Comparison of ENCODE assay signal across 24 cellular contexts in the genomic region with DNA sequence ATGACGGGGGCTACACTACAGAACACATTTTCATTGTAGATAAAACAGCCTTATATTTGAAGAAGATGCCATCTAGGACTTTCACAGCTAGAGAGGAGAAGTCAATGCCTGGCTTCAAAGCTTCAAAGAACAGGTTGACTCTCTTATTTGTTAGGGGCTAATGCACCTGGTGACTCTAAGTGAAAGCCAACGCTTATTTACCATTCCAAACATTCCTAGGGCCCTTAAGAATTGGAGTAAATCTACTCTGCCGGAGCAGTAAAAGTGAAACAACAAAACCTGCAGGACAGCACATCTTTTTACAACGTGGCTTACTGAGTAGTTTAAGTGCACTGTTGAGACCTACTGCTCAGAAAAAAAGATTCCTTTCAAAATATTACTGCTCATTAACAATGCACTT.
DNase-seq lines count a peak whose midpoint lies in the region; ATAC-seq, FAIRE-seq and TF ChIP-seq lines count a peak whose summit lies in the region.
"Had no signal": no experiment of that assay in that cellular context is flagged by ENCODE, and none has a peak within 500 bp of the region (broad histone marks: within the 10 kb centered on the region; RNA-seq: fewer than 3 reads in every experiment).

No MANE protein-coding gene starts in this region.

- no peak overlapping the region for H3K4me3 ChIP-seq in H1 (ENCODE audit: extremely low read depth in 1 of 4, insufficient read depth in 2 of 4, low read depth in 3 of 4, low read length in 4 of 4)
- H3K4me3 ChIP-seq: BLaER1 treated with 17β-estradiol and CSF1 and Interleukin-3, amounts not matched to agents 10 nM and 100 nM; GM23248 had no signal

- no peak for FAIRE-seq in H1 (lab: Jason Lieb, UNC)
- FAIRE-seq: A204.1, D721Med, GM12891, GM18507 had no signal

- H3K36me3 Mint-ChIP-seq in IgD-negative memory B cell, result peaks cover 2% of the 10 kb centered on the region
- no peaks in the 10 kb centered on the region for H3K36me3 Mint-ChIP-seq in memory B cell
- H3K36me3 Mint-ChIP-seq: CD14-positive monocyte; CD8-positive, alpha-beta memory T cell had no signal

- TF ChIP-seq RAD21 in H1 (IDR thresholded peaks at IDR 0.05 in 1 of 2, conservative IDR thresholded peaks at IDR 0.05 in 1 of 2; ENCODE audit: low read depth in 2 of 2, low read length in 2 of 2), result no peak

- no peaks in the 10 kb centered on the region for H4K20me1 ChIP-seq in H1 (replicated peaks in 1 of 2; ENCODE audit: control insufficient read depth in 1 of 2, insufficient read depth in 2 of 2, low read length in 2 of 2)
- H4K20me1 ChIP-seq: BLaER1 treated with 17β-estradiol and CSF1 and Interleukin-3, amounts not matched to agents 10 nM and 100 nM had no signal

- H4K91ac ChIP-seq in H1 (replicated peaks; ENCODE audit: insufficient read length, low read length), result no peak overlapping the region

- CTCF ChIA-PET in H1 (lab: Charles Lee; ENCODE audit: partially characterized antibody), result interaction anchor here (1.2 kb wide), 1 partner anchor 51 kb away, joined by 6 read pairs; no protein-coding TSS in a partner anchor

- H4K8ac ChIP-seq in H1 (ENCODE audit: extremely low read depth, insufficient read depth, low read length), result no peak overlapping the region

- H3K27me3 ChIP-seq in H1 (replicated peaks in 1 of 4; ENCODE audit: control insufficient read depth in 3 of 4, extremely low read depth in 1 of 4, insufficient read depth in 3 of 4, low read length in 3 of 4), result no peaks in the 10 kb centered on the region
- H3K27me3 ChIP-seq: BE2C; BLaER1 treated with 17β-estradiol and CSF1 and Interleukin-3, amounts not matched to agents 10 nM and 100 nM had no signal

- POLR2A ChIA-PET in H1 (lab: Charles Lee; ENCODE audit: partially characterized antibody), result no interaction called here

- H3K23ac ChIP-seq in H1 (ENCODE audit: insufficient read length), result no peak overlapping the region

- no peaks in the 10 kb centered on the region for H3K79me2 ChIP-seq in H1 (ENCODE audit: control insufficient read depth in 1 of 2, insufficient read depth in 2 of 2, low read length in 2 of 2)

- H3K4me1 Mint-ChIP-seq in IgD-negative memory B cell (peaks cover 4 to 19% (median 7%) of the 10 kb centered on the region in 3 donors), memory B cell (peaks cover 6% of the 10 kb centered on the region)
- H3K4me1 Mint-ChIP-seq: CD14-positive monocyte had no signal

- H2BK20ac ChIP-seq in H1 (ENCODE audit: low read length), result no peak overlapping the region

- no peak overlapping the region for H4K5ac ChIP-seq in H1 (ENCODE audit: insufficient read length, low read depth, low read length)

- no peaks in the 10 kb centered on the region; the same call in 1 of the 2 replicates for H3K23me2 ChIP-seq in H1 (ENCODE audit: low read depth, low read length)

- H3K36me3 ChIP-seq in H1 (ENCODE audit: control insufficient read depth in 2 of 4, insufficient read depth in 4 of 4, low read length in 3 of 4), result no peaks in the 10 kb centered on the region
- H3K36me3 ChIP-seq: BE2C; BLaER1 treated with 17β-estradiol and CSF1 and Interleukin-3, amounts not matched to agents 10 nM and 100 nM had no signal

- no peak overlapping the region for H3K14ac ChIP-seq in H1 (ENCODE audit: insufficient read length)

- H2BK12ac ChIP-seq in H1 (ENCODE audit: low read depth, low read length), result no peak overlapping the region

- H3K18ac ChIP-seq in H1 (ENCODE audit: extremely low read depth, low read length), result no peak overlapping the region

- peak overlapping the region in 3 of 4 donors; percentile 28 to 81 (median 69) for H3K4me3 Mint-ChIP-seq in IgD-negative memory B cell
- H3K4me3 Mint-ChIP-seq in memory B cell, result peak overlapping the region; percentile 31
- H3K4me3 Mint-ChIP-seq: CD14-positive monocyte; CD4-positive, alpha-beta T cell; CD8-positive, alpha-beta memory T cell had no signal

- H2BK120ac ChIP-seq in H1 (replicated peaks; ENCODE audit: low read depth, low read length), result no peak overlapping the region

- no peak overlapping the region for H3K4me2 ChIP-seq in H1 (ENCODE audit: insufficient read depth in 1 of 2, low read depth in 2 of 2, low read length in 2 of 2)
- H3K4me2 ChIP-seq: BLaER1 treated with 17β-estradiol and CSF1 and Interleukin-3, amounts not matched to agents 10 nM and 100 nM had no signal

- H3K27me3 Mint-ChIP-seq in IgD-negative memory B cell (no peaks in the 10 kb centered on the region), memory B cell (peaks cover 1% of the 10 kb centered on the region)
- H3K27me3 Mint-ChIP-seq: CD4-positive, alpha-beta T cell; CD8-positive, alpha-beta memory T cell had no signal

- no peak overlapping the region for H2BK15ac ChIP-seq in H1 (ENCODE audit: low read length)

- no peak overlapping the region for H3K56ac ChIP-seq in H1 (replicated peaks; ENCODE audit: insufficient read length, low read depth, low read length)

- H2AK5ac ChIP-seq in H1 (ENCODE audit: low read depth, low read length), result no peak overlapping the region

- no peaks in the 10 kb centered on the region for H3K79me1 ChIP-seq in H1 (ENCODE audit: low read depth, low read length)

- no peak overlapping the region for H3K27ac ChIP-seq in H1 (ENCODE audit: low read depth, low read length)
- H3K27ac ChIP-seq: BLaER1 treated with 17β-estradiol and CSF1 and Interleukin-3, amounts not matched to agents 10 nM and 100 nM; GM23248 had no signal

- H2AFZ ChIP-seq in H1 (ENCODE audit: low read length), result no peak overlapping the region
- H2AFZ ChIP-seq: GM23248 had no signal

- no peak for TF ChIP-seq EP300 in H1 (IDR thresholded peaks at IDR 0.05; ENCODE audit: borderline replicate concordance in 1 of 2, low read depth in 2 of 2, low read length in 2 of 2)

- ATAC-seq in memory B cell (ENCODE audit: low read depth) (no peak), GM19452 (IDR thresholded peaks at IDR 0.05; ENCODE audit: unreplicated experiment) (no peak), HG03460 (IDR thresholded peaks at IDR 0.05; ENCODE audit: unreplicated experiment) (no peak)

- TF ChIP-seq CTCF in H1 (IDR thresholded peaks at IDR 0.05; ENCODE audit: control extremely low read depth in 1 of 3, insufficient read depth in 1 of 3, low read depth in 1 of 3, low read length in 3 of 3), result no peak

- H2BK5ac ChIP-seq in H1 (ENCODE audit: low read depth, low read length), result no peak overlapping the region

- TF ChIP-seq POLR2A in H1 (IDR thresholded peaks at IDR 0.05; ENCODE audit: control extremely low read depth in 1 of 2, low read depth in 2 of 2, low read length in 2 of 2), result no peak

- H3K9ac ChIP-seq in H1 (replicated peaks in 1 of 4; ENCODE audit: extremely low read depth in 1 of 4, low read depth in 3 of 4, low read length in 3 of 4), result no peak overlapping the region
- H3K9ac ChIP-seq: BLaER1 treated with 17β-estradiol and CSF1 and Interleukin-3, amounts not matched to agents 10 nM and 100 nM; GM23248 had no signal

- no peak overlapping the region for H3K4ac ChIP-seq in H1 (replicated peaks; ENCODE audit: insufficient read length, low read depth, low read length)

- DNase-seq in ELF-1 (ENCODE audit: low read depth, low spot score) (peak; percentile 4), H1 (ENCODE audit: low read depth in 1 of 2, low spot score in 2 of 2) (no peak), memory B cell (ENCODE audit: low spot score in 2 of 2) (no peak), H4 (ENCODE audit: low spot score) (no peak), A172 (ENCODE audit: low spot score) (no peak)
- DNase-seq: BE2C; CD4-positive, alpha-beta T cell; CD8-positive, alpha-beta memory T cell; DMS 273 treated with DMSO at 0.1 percent for 48 hours; DMS79; EL; GF-D8; GM23248; H7; HCEC 1CT had no signal

- H3K27ac Mint-ChIP-seq in IgD-negative memory B cell, result no peak overlapping the region
- no peak overlapping the region for H3K27ac Mint-ChIP-seq in memory B cell
- H3K27ac Mint-ChIP-seq: CD14-positive monocyte; CD4-positive, alpha-beta T cell had no signal

- peaks cover 0 to 4% (median 0%) of the 10 kb centered on the region in 3 donors for H3K9me3 Mint-ChIP-seq in IgD-negative memory B cell
- no peaks in the 10 kb centered on the region for H3K9me3 Mint-ChIP-seq in memory B cell
- H3K9me3 Mint-ChIP-seq: CD4-positive, alpha-beta T cell had no signal

- H3K9me3 ChIP-seq in H1 (ENCODE audit: insufficient read depth in 2 of 2, low read depth in 1 of 2, low read length in 1 of 2), result no peaks in the 10 kb centered on the region
- H3K9me3 ChIP-seq: BE2C had no signal

- 88% methylated on average over 4 of the region's 4 CpGs; no CpG with 5 or more reads in 1 of the 2 experiments for WGBS in H1 (ENCODE audit: extremely low coverage in 1 of 2, insufficient coverage in 1 of 2, insufficient read length in 1 of 2, insufficient replicate concordance in 2 of 2, low coverage in 1 of 2, low lambda C conversion rate in 2 of 2, missing lambda C conversion rate in 1 of 2), 2 experiments

- peaks cover 0 to 3% (median 0%) of the 10 kb centered on the region in 4 experiments; a peak in 1 of 7 replicates for H3K4me1 ChIP-seq in H1 (replicated peaks in 1 of 4; ENCODE audit: control insufficient read depth in 3 of 4, insufficient read depth in 4 of 4, low read length in 3 of 4)
- H3K4me1 ChIP-seq: BE2C; BLaER1 treated with 17β-estradiol and CSF1 and Interleukin-3, amounts not matched to agents 10 nM and 100 nM had no signal

TF ChIP-seq in H1, 55 proteins besides CTCF, POLR2A, EP300 and RAD21:
- TF ChIP-seq GABPA (IDR thresholded peaks at IDR 0.05; ENCODE audit: borderline replicate concordance, insufficient read depth, low read length), result no peak
- peak; percentile 61 for TF ChIP-seq TEAD4 (IDR thresholded peaks at IDR 0.05; ENCODE audit: low read depth, low read length)
